Comparison of ENCODE assay signal across 18 cellular contexts in the genomic region with DNA sequence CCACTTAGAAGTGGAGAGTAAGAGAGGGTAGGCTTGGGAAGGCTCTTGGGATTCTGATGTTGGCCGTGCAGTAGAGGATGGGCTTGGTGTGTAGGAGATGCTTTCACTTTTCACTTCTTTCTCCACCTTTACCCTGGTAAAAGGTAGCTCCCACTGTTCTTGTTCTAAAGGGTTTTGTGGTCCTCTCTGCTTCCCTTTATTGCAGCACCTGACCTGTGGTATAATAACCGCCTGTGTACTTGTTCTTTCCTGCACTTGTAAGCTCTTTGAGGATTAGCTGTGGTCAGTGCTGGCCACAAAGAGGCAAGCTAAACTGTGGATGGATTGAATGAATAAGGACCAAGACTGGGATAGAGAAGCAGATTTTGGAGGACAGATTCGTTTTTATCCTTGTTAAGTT. TPM values are rescaled to one million over a fixed set of nuclear protein-coding genes. Genes with fewer than 3 reads are reported as not detected.
A peak's percentile ranks its signal among the peaks of the same experiment; 100 is the strongest.
DNase-seq lines count a peak whose midpoint lies in the region; ATAC-seq, FAIRE-seq and TF ChIP-seq lines count a peak whose summit lies in the region.
"Had no signal": no experiment of that assay in that cellular context is flagged by ENCODE, and none has a peak within 500 bp of the region (broad histone marks: within the 10 kb centered on the region; RNA-seq: fewer than 3 reads in every experiment).

No MANE protein-coding gene starts in this region.

- RAD21 ChIA-PET in GM12878 (lab: Charles Lee; ENCODE audit: unreplicated experiment): interaction anchor here (1.1 kb wide), 1 partner anchor 44 kb away, joined by 3 read pairs; no protein-coding TSS in a partner anchor

- H3K27ac ChIP-seq in CD8-positive, alpha-beta T cell (ENCODE audit: low read depth, low read length): no peak overlapping the region
- H3K27ac ChIP-seq in KOPT-K1 (ENCODE audit: low read depth, low read length, poor library complexity, severe bottlenecking): peak overlapping the region; percentile 30
- H3K27ac ChIP-seq in GM12878 (ENCODE audit: control insufficient read depth, insufficient read depth): no peak overlapping the region
- H3K27ac ChIP-seq in right atrium auricular region: no peak overlapping the region
- H3K27ac ChIP-seq: colonic mucosa, lower lobe of right lung, neural progenitor cell, Peyer's patch, testis had no signal

- peaks cover 73% of the 10 kb centered on the region for H3K79me2 ChIP-seq in GM12878 (ENCODE audit: control insufficient read depth, insufficient read depth, low read length)

- TSS peak; percentile 36 for BruUV-seq in GM12878 (replicated peaks; lab: Mats Ljungman, UMichigan)

- H4K20me1 ChIP-seq in GM12878 (ENCODE audit: control insufficient read depth, insufficient read depth): peaks cover 3% of the 10 kb centered on the region

- H3K4me3 ChIP-seq in CD8-positive, alpha-beta T cell (ENCODE audit: low read depth, low read length): no peak overlapping the region
- H3K4me3 ChIP-seq in GM12878 (no peak overlapping the region), right atrium auricular region (no peak overlapping the region)
- H3K4me3 ChIP-seq: colonic mucosa, lower lobe of right lung, neural progenitor cell, Peyer's patch, testis had no signal

- no peak for TF ChIP-seq EP300 in GM12878 (IDR thresholded peaks at IDR 0.05; ENCODE audit: borderline replicate concordance in 1 of 2, control insufficient read depth in 1 of 2, low read depth in 2 of 2, low read length in 2 of 2)

- H3K4me1 ChIP-seq in CD8-positive, alpha-beta T cell (ENCODE audit: insufficient read depth, low read length): peaks cover 60% of the 10 kb centered on the region
- peaks cover 24% of the 10 kb centered on the region for H3K4me1 ChIP-seq in GM12878 (ENCODE audit: control insufficient read depth, insufficient read depth, low read length)
- peaks cover 0 to 58% of the 10 kb centered on the region in 2 donors for H3K4me1 ChIP-seq in right atrium auricular region
- H3K4me1 ChIP-seq: testis had no signal

- in situ Hi-C loops in GM12878 (cut with MboI): no loop called here

- 29% methylated on average over 3 of the region's 3 CpGs for WGBS in GM12878 (ENCODE audit: insufficient coverage, insufficient replicate concordance, low lambda C conversion rate, missing lambda C conversion rate)

- 0 out of 2 replicates have a peak overlapping the region, but pooled peaks have one; percentile 2 for H3K4me2 ChIP-seq in GM12878 (ENCODE audit: control insufficient read depth, insufficient read depth)
- H3K4me2 ChIP-seq: neural progenitor cell had no signal

- CTCF ChIA-PET in CD8-positive, alpha-beta T cell (lab: Charles Lee): interaction anchor here (0.7 kb wide), 1 partner anchor 45 kb away, joined by 3 read pairs; no protein-coding TSS in a partner anchor
- CTCF ChIA-PET in GM12878 (lab: Yijun Ruan, JAX): interaction anchor here (1.0 to 1.5 kb wide), 2 partner anchors 44 to 126 kb away, joined by 3 to 6 read pairs; no protein-coding TSS in a partner anchor

- H3K27ac Mint-ChIP-seq in CD8-positive, alpha-beta T cell: peak overlapping the region; percentile 1
- H3K27ac Mint-ChIP-seq in osteocyte (ENCODE audit: unreplicated experiment): no peak overlapping the region

- POLR2A ChIA-PET in CD8-positive, alpha-beta T cell (lab: Charles Lee): interaction anchor here (1.4 kb wide), 1 partner anchor 25 kb away, joined by 5 read pairs; the partner anchor contains the start of gene KDM4C
- POLR2A ChIA-PET in GM12878 (lab: Charles Lee): interaction anchor here (0.9 kb wide), 1 partner anchor 54 kb away, joined by 3 read pairs; no protein-coding TSS in a partner anchor

- H2AFZ ChIP-seq in GM12878 (ENCODE audit: control insufficient read depth, low read depth, low read length): no peak overlapping the region
- H2AFZ ChIP-seq: neural progenitor cell had no signal

- no peak for FAIRE-seq in GM12878 (lab: Jason Lieb, UNC)
- FAIRE-seq in urothelium cell line (lab: Jason Lieb, UNC): no peak

- intact Hi-C loops in CD8-positive, alpha-beta T cell (cut with DNase I, micrococcal nuclease): loop anchor here in 1 of 2 experiments (2.0 to 10.0 kb wide), 2 partner anchors 20 to 198 kb away; no protein-coding TSS in a partner anchor
- intact Hi-C loops in GM12878 (cut with micrococcal nuclease; ENCODE audit: unreplicated experiment): no loop called here

- no peak for TF ChIP-seq CTCF in CD8-positive, alpha-beta T cell (IDR thresholded peaks at IDR 0.05)
- TF ChIP-seq CTCF in GM12878 (IDR thresholded peaks at IDR 0.05 in 2 of 3, conservative IDR thresholded peaks at IDR 0.05 in 1 of 3; ENCODE audit: control insufficient read depth in 2 of 3, extremely low read depth in 1 of 3, insufficient read depth in 1 of 3, low read depth in 3 of 3, low read length in 3 of 3): no peak
- no peak for TF ChIP-seq CTCF in osteocyte (IDR thresholded peaks at IDR 0.05)
- no peak for TF ChIP-seq CTCF in right atrium auricular region (IDR thresholded peaks at IDR 0.05)

- H3K9ac ChIP-seq in GM12878 (ENCODE audit: control insufficient read depth, insufficient read depth, low read length): no peak overlapping the region
- H3K9ac ChIP-seq: neural progenitor cell had no signal

- no peaks in the 10 kb centered on the region for H3K9me3 Mint-ChIP-seq in CD8-positive, alpha-beta T cell
- H3K9me3 Mint-ChIP-seq in osteocyte (ENCODE audit: unreplicated experiment): no peaks in the 10 kb centered on the region
- H3K9me3 Mint-ChIP-seq: neural progenitor cell had no signal

- no peaks in the 10 kb centered on the region for H3K9me3 ChIP-seq in CD8-positive, alpha-beta T cell (ENCODE audit: low read length)
- H3K9me3 ChIP-seq in KOPT-K1 (ENCODE audit: insufficient read depth, low read length, poor library complexity, severe bottlenecking) (no peaks in the 10 kb centered on the region), GM12878 (replicated peaks; ENCODE audit: control insufficient read depth, insufficient read depth, low read length) (no peaks in the 10 kb centered on the region), right atrium auricular region (no peaks in the 10 kb centered on the region)
- H3K9me3 ChIP-seq: colonic mucosa, lower lobe of right lung, Peyer's patch, testis had no signal

- no peaks in the 10 kb centered on the region for H3K27me3 ChIP-seq in CD8-positive, alpha-beta T cell (ENCODE audit: insufficient read depth, low read length)
- no peaks in the 10 kb centered on the region for H3K27me3 ChIP-seq in GM12878 (replicated peaks in 1 of 2; ENCODE audit: control insufficient read depth in 2 of 2, insufficient read depth in 2 of 2, low read length in 1 of 2)
- H3K27me3 ChIP-seq in right atrium auricular region: no peaks in the 10 kb centered on the region
- H3K27me3 ChIP-seq: colonic mucosa, neural progenitor cell, Peyer's patch, testis had no signal

- peaks cover 3% of the 10 kb centered on the region for H3K36me3 Mint-ChIP-seq in CD8-positive, alpha-beta T cell
- H3K36me3 Mint-ChIP-seq in osteocyte (ENCODE audit: unreplicated experiment): no peaks in the 10 kb centered on the region
- H3K36me3 Mint-ChIP-seq: neural progenitor cell had no signal

- no peak for TF ChIP-seq RAD21 in GM12878 (IDR thresholded peaks at IDR 0.05; ENCODE audit: insufficient read depth, low read depth, low read length)

- no peak for ATAC-seq in CD8-positive, alpha-beta T cell
- ATAC-seq in GM12878: peak; percentile 39
- ATAC-seq in HG03432 (IDR thresholded peaks at IDR 0.05; ENCODE audit: unreplicated experiment): no peak
- ATAC-seq: lower lobe of right lung, right cardiac atrium had no signal

- no peaks in the 10 kb centered on the region for H3K27me3 Mint-ChIP-seq in CD8-positive, alpha-beta T cell (ENCODE audit: low read depth)
- H3K27me3 Mint-ChIP-seq in osteocyte (ENCODE audit: unreplicated experiment): no peaks in the 10 kb centered on the region

- DNase-seq in CD8-positive, alpha-beta T cell: no peak
- DNase-seq in GM12878 (ENCODE audit: low read depth, low spot score) (no peak), osteocyte (ENCODE audit: extremely low spot score, unreplicated experiment) (peak; percentile 11), urothelium cell line (ENCODE audit: low spot score) (no peak), right atrium auricular region (ENCODE audit: low spot score) (no peak)
- DNase-seq: activated effector memory CD4-positive, alpha-beta T cell treated with anti-CD3 and anti-CD28 coated beads, Interleukin-2, amount 50 U/mL, for 16 hours; colonic mucosa; foreskin melanocyte; lower lobe of right lung; NCI-H1105; NCI-H2171; Peyer's patch; right cardiac atrium; stimulated activated CD4-positive, alpha-beta T cell treated with anti-CD3 and anti-CD28 coated beads, Interleukin-2, amount 100 ng/mL, for 24 hours; testis had no signal

- H3K4me1 Mint-ChIP-seq in CD8-positive, alpha-beta T cell (ENCODE audit: low read depth): peaks cover 76% of the 10 kb centered on the region
- H3K4me1 Mint-ChIP-seq in osteocyte (ENCODE audit: unreplicated experiment): peaks cover 8% of the 10 kb centered on the region

- no peak for TF ChIP-seq POLR2A in GM12878 (IDR thresholded peaks at IDR 0.05; ENCODE audit: low read depth, low read length)

- H3K4me3 Mint-ChIP-seq in CD8-positive, alpha-beta T cell: peak overlapping the region; percentile 4
- no peak overlapping the region for H3K4me3 Mint-ChIP-seq in osteocyte (ENCODE audit: unreplicated experiment)
- H3K4me3 Mint-ChIP-seq: neural progenitor cell had no signal

- SMC1A ChIA-PET in GM12878 (lab: Charles Lee; ENCODE audit: uncharacterized antibody, unreplicated experiment): interaction anchor here (1.4 to 1.5 kb wide), 2 partner anchors 13 to 31 kb away, joined by 3 to 5 read pairs; no protein-coding TSS in a partner anchor

- no peaks in the 10 kb centered on the region for H3K36me3 ChIP-seq in CD8-positive, alpha-beta T cell (ENCODE audit: insufficient read depth, low read length)
- H3K36me3 ChIP-seq in KOPT-K1 (ENCODE audit: insufficient read depth, low read length) (no peaks in the 10 kb centered on the region), GM12878 (ENCODE audit: control insufficient read depth in 2 of 2, insufficient read depth in 2 of 2, low read length in 1 of 2) (no peaks in the 10 kb centered on the region; a peak in 1 of 4 replicates), right atrium auricular region (no peaks in the 10 kb centered on the region)
- H3K36me3 ChIP-seq: colonic mucosa, lower lobe of right lung, neural progenitor cell, Peyer's patch had no signal

RNA-seq across cellular contexts. Expression of gene KDM4C, which starts 25.2 kb away (rescaled TPM):
- 10 to 100 TPM; 51.6 to 54.6 TPM for total RNA-seq in CD8-positive, alpha-beta T cell
- 379 and 393 TPM in 2 replicates for total RNA-seq in GM12878 (2013; cell fraction: nucleolus; rRNA removed)
- total RNA-seq in GM12878 (2014; rRNA removed) (22.7 and 29.9 TPM in 2 replicates), GM12878 (2014; rRNA removed; fragmentation: Illumina TruSeq; extraction: Trizol) (27.3 and 28.7 TPM in 2 replicates), GM12878 (2021) (22.9 and 24.6 TPM in 2 replicates), osteocyte (23.5 and 25.3 TPM in 2 replicates), right atrium auricular region (10 to 100 TPM; 11.0 to 11.9 TPM)
- polyA plus RNA-seq in GM12878 (2011; ENCODE audit: low read depth): 20.1 TPM
- polyA plus RNA-seq in GM12878 (2011; rRNA removed) (41.2 and 49.5 TPM in 2 replicates), GM12878 (2014; fragmentation: Illumina TruSeq; extraction: Trizol) (20.0 and 23.0 TPM in 2 replicates), GM12878 (2014; fragmentation: Nextera tagmentation; extraction: Ambion mirVana) (10 to 100 TPM in 1 of 2 experiments, 1 to 10 TPM in 1; 6.8 to 11.7 TPM), GM12878 (2014; rRNA removed) (20.2 and 24.0 TPM in 2 replicates), GM12878 (2016; fragmentation: Nextera tagmentation; extraction: Ambion mirVana) (10 to 100 TPM; 18.6 to 20.0 TPM)
- 26.1 and 28.5 TPM in 2 replicates for polyA plus RNA-seq in GM12878 (2011; cell fraction: cytosol; rRNA removed)
- polyA plus RNA-seq in GM12878 (2011; cell fraction: nucleus; rRNA removed): 112 and 130 TPM in 2 replicates
- 19.4 and 24.5 TPM in 2 replicates for polyA plus RNA-seq in GM12878 (2012)
- polyA minus RNA-seq in GM12878 (2011; rRNA and poly(A)+ RNA removed): 182 and 211 TPM in 2 replicates
- 25.1 and 27.6 TPM in 2 replicates for polyA minus RNA-seq in GM12878 (2011; cell fraction: cytosol; rRNA and poly(A)+ RNA removed)
- 258 and 336 TPM in 2 replicates for polyA minus RNA-seq in GM12878 (2011; cell fraction: nucleus; rRNA and poly(A)+ RNA removed)
